In genomic region chr2:44170337-44170736, GRCh38 we compare ENCODE assay signal across 8 cellular contexts.
DNase-seq lines count a peak whose midpoint lies in the region; ATAC-seq and TF ChIP-seq lines count a peak whose summit lies in the region.

No MANE protein-coding gene starts in this region.

- ATAC-seq in HG03196 (IDR thresholded peaks at IDR 0.05; ENCODE audit: unreplicated experiment): no peak
- ATAC-seq in HG03457 (IDR thresholded peaks at IDR 0.05; ENCODE audit: unreplicated experiment): no peak

- no peaks in the 10 kb centered on the region for H3K27me3 ChIP-seq in MM.1S (replicated peaks; ENCODE audit: insufficient read depth, low read length)
- no peaks in the 10 kb centered on the region for H3K27me3 ChIP-seq in muscle layer of colon (ENCODE audit: control insufficient read depth in 1 of 2, insufficient read depth in 2 of 2, low read length in 2 of 2)

- H3K9me3 ChIP-seq in ES-I3 (ENCODE audit: control insufficient read depth, insufficient read depth, low read length) (no peaks in the 10 kb centered on the region), MM.1S (replicated peaks; ENCODE audit: insufficient read depth, low read length) (no peaks in the 10 kb centered on the region), muscle layer of colon (ENCODE audit: low read length) (no peaks in the 10 kb centered on the region)

- peaks cover 10% of the 10 kb centered on the region; the same call in 1 of the 2 replicates for H4K20me1 ChIP-seq in MM.1S (ENCODE audit: insufficient read depth, low read length)

- H3F3A ChIP-seq in MM.1S (ENCODE audit: insufficient read depth, low read length): peaks cover 15% of the 10 kb centered on the region; the same call in 1 of the 2 replicates

- peak overlapping the region; percentile 91 for H3K4me2 ChIP-seq in MM.1S (ENCODE audit: low read depth, low read length)

- H3K4me1 ChIP-seq in ES-I3 (ENCODE audit: insufficient read depth, low read length) (peaks cover 8% of the 10 kb centered on the region; the same call in 1 of the 2 replicates), MM.1S (ENCODE audit: low read length) (0 out of 2 replicates have a peak, but pooled peaks cover 5% of the 10 kb centered on the region), muscle layer of colon (ENCODE audit: insufficient read depth, low read length) (peaks cover 12% of the 10 kb centered on the region)

- TF ChIP-seq CTCF in MM.1S (IDR thresholded peaks at IDR 0.05; ENCODE audit: low read length): no peak

- H3K9ac ChIP-seq in ES-I3 (ENCODE audit: low read depth, low read length) (peak overlapping the region; percentile 85), MM.1S (ENCODE audit: low read length) (peak overlapping the region; percentile 84; the same call in 1 of the 2 replicates), muscle layer of colon (ENCODE audit: low read length) (peak overlapping the region; percentile 72)

- DNase-seq in MM.1S: no peak
- no peak for DNase-seq in NCI-H524 treated with DMSO at 0.1 percent for 48 hours (lab: John Stamatoyannopoulos, UW)
- no peak for DNase-seq in stimulated activated CD4-positive, alpha-beta T cell treated with anti-CD3 and anti-CD28 coated beads, Interleukin-12 subunit alpha, Interleukin-12 subunit beta, amount 100 ng/mL, for 4 hours

- H2AFZ ChIP-seq in MM.1S (ENCODE audit: low read length): no peak overlapping the region

- peaks cover 66% of the 10 kb centered on the region for H3K79me2 ChIP-seq in MM.1S (ENCODE audit: low read length)

- no peaks in the 10 kb centered on the region for H3K9me2 ChIP-seq in MM.1S (replicated peaks; ENCODE audit: insufficient read depth, low read length)

- no peak overlapping the region for H3K27ac ChIP-seq in MM.1S (ENCODE audit: low read length)
- peak overlapping the region; percentile 61 for H3K27ac ChIP-seq in cingulate gyrus (ENCODE audit: low read depth, low read length)
- H3K27ac ChIP-seq in muscle layer of colon (ENCODE audit: low read depth, low read length): peak overlapping the region; percentile 87

- peak overlapping the region; percentile 73 for H3K4me3 ChIP-seq in MM.1S (ENCODE audit: low read length)
- H3K4me3 ChIP-seq in muscle layer of colon (ENCODE audit: low read depth in 1 of 2, low read length in 2 of 2): peak overlapping the region in 1 of 2 donors; percentile 76

- H3K36me3 ChIP-seq in ES-I3 (ENCODE audit: insufficient read depth, low read length) (no peaks in the 10 kb centered on the region), MM.1S (replicated peaks; ENCODE audit: insufficient read depth, low read length) (no peaks in the 10 kb centered on the region), muscle layer of colon (ENCODE audit: insufficient read depth, low read length) (no peaks in the 10 kb centered on the region)
